ENCODE assay signal across 17 cellular contexts in genomic region chr5:167050568-167051214, GRCh38.
DNase-seq lines count a peak whose midpoint lies in the region; TF ChIP-seq lines count a peak whose summit lies in the region.
"Had no signal": no experiment of that assay in that cellular context is flagged by ENCODE, and none has a peak within 500 bp of the region (broad histone marks: within the 10 kb centered on the region; RNA-seq: fewer than 3 reads in every experiment).

No MANE protein-coding gene starts in this region.

- H3K4me3 ChIP-seq in MG63 (no peak overlapping the region), neural progenitor cell (no peak overlapping the region)
- H3K4me3 ChIP-seq: HAP-1, PC-9, thoracic aorta had no signal

- peaks cover 3% of the 10 kb centered on the region for H3K36me3 Mint-ChIP-seq in neural progenitor cell

- no peaks in the 10 kb centered on the region for H3K4me1 ChIP-seq in neural progenitor cell

- no peak overlapping the region for H3K4me3 Mint-ChIP-seq in neural progenitor cell

- H3K79me2 ChIP-seq in neural progenitor cell (ENCODE audit: low read depth), result no peaks in the 10 kb centered on the region

- peak; percentile 3 for DNase-seq in EL
- DNase-seq in MG63, result peak; percentile 23
- peak; percentile 24 to 71 for DNase-seq in dermis microvascular lymphatic vessel endothelial cell (ENCODE audit: low read depth in 2 of 2)
- no peak for DNase-seq in neural progenitor cell (ENCODE audit: low spot score)
- DNase-seq in occipital lobe (lab: John Stamatoyannopoulos, UW), result no peak
- no peak for DNase-seq in NCI-H1694 treated with DMSO at 0.1 percent for 48 hours (lab: John Stamatoyannopoulos, UW)
- DNase-seq in DMS153 treated with DMSO at 0.1 percent for 48 hours (lab: John Stamatoyannopoulos, UW; ENCODE audit: unreplicated experiment), result no peak
- DNase-seq in cerebellar cortex (ENCODE audit: low spot score), result no peak
- DNase-seq: activated CD4-positive, CD25-positive, alpha-beta regulatory T cell; activated naive CD4-positive, alpha-beta T cell treated with Interleukin-2 at 50 U/mL for 16 hours; GF-D8; hippocampal formation; KBM-7; NCI-H187; PC-9 had no signal

- no peaks in the 10 kb centered on the region for H3F3A ChIP-seq in neural progenitor cell (ENCODE audit: low read depth)

- H3K9me3 Mint-ChIP-seq in neural progenitor cell, result peaks cover 12% of the 10 kb centered on the region

- no peaks in the 10 kb centered on the region for H3K36me3 ChIP-seq in MG63
- H3K36me3 ChIP-seq in neural progenitor cell, result no peaks in the 10 kb centered on the region
- H3K36me3 ChIP-seq: HAP-1, thoracic aorta had no signal

- no peak overlapping the region for H2AFZ ChIP-seq in neural progenitor cell (replicated peaks)
- H2AFZ ChIP-seq: PC-9 had no signal

- H3K4me1 Mint-ChIP-seq in neural progenitor cell, result no peaks in the 10 kb centered on the region

- no peak overlapping the region for H3K27ac ChIP-seq in neural progenitor cell
- H3K27ac ChIP-seq: PC-9, thoracic aorta had no signal

- no peaks in the 10 kb centered on the region for H3K27me3 ChIP-seq in MG63
- no peaks in the 10 kb centered on the region for H3K27me3 ChIP-seq in neural progenitor cell

- peak; percentile 46 for TF ChIP-seq CTCF in neural progenitor cell (IDR thresholded peaks at IDR 0.05)

- no peak overlapping the region for H3K4me2 ChIP-seq in neural progenitor cell
- H3K4me2 ChIP-seq: PC-9 had no signal

- H3K27ac Mint-ChIP-seq in neural progenitor cell, result no peak overlapping the region

- H3K9me3 ChIP-seq in MG63 (no peaks in the 10 kb centered on the region), neural progenitor cell (ENCODE audit: low read depth) (no peaks in the 10 kb centered on the region)
- H3K9me3 ChIP-seq: HAP-1, thoracic aorta had no signal

- no peaks in the 10 kb centered on the region for H4K20me1 ChIP-seq in neural progenitor cell (ENCODE audit: low read depth)

- H3K9ac ChIP-seq in neural progenitor cell, result no peak overlapping the region

- peaks cover 4% of the 10 kb centered on the region for H3K27me3 Mint-ChIP-seq in neural progenitor cell (ENCODE audit: insufficient read depth, low read depth)

Comparison
In these comparisons a context has a peak if more than half of its experiments do, and no peak if none do; other contexts are left out.
1. DNase-seq: peak in EL (single experiment), MG63 (single experiment) and dermis microvascular lymphatic vessel endothelial cell (2 of 2); none in neural progenitor cell (single experiment), occipital lobe (single experiment), NCI-H1694 treated with DMSO at 0.1 percent for 48 hours (single experiment), DMS153 treated with DMSO at 0.1 percent for 48 hours (single experiment) and cerebellar cortex (single experiment).